In the genomic region with DNA sequence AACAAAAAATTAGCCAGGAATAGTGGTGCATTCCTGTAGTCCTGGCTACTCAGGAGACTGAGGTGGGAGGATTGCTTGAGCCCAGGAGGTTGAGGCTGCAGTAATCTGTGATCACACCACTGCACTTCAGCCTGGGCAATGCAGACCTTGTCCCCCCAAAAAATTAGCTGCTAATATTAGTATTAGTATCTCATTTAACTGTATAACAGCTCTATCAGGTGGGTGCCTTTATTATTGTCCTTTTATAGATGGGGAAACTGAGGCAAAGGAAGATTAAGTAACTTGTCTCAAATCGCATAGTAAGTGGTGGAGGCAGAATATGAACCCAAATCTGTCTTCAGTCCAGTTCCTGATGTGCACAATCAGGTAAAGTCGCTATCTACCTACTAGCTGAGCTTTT, we compare ENCODE assay signal across 31 cellular contexts.
DNase-seq lines count a peak whose midpoint lies in the region; ATAC-seq and TF ChIP-seq lines count a peak whose summit lies in the region.
"Had no signal": no experiment of that assay in that cellular context is flagged by ENCODE, and none has a peak within 500 bp of the region (broad histone marks: within the 10 kb centered on the region; RNA-seq: fewer than 3 reads in every experiment).

No MANE protein-coding gene starts in this region.

- peaks cover 16% of the 10 kb centered on the region; the same call in 1 of the 2 replicates for H3F3A ChIP-seq in Loucy (ENCODE audit: low read depth)

- H3K9ac ChIP-seq in Loucy (ENCODE audit: low read depth, low read length, poor library complexity, severe bottlenecking) = peak overlapping the region; percentile 61
- H3K9ac ChIP-seq: BLaER1; BLaER1 treated with 17β-estradiol and CSF1 and Interleukin-3, amounts not matched to agents 10 nM and 100 nM had no signal

- H3K27me3 ChIP-seq in Loucy (ENCODE audit: insufficient read depth, low read length, poor library complexity, severe bottlenecking) (no peaks in the 10 kb centered on the region), foreskin keratinocyte (peaks cover 2% of the 10 kb centered on the region)
- H3K27me3 ChIP-seq: BLaER1; BLaER1 treated with 17β-estradiol and CSF1 and Interleukin-3, amounts not matched to agents 10 nM and 100 nM had no signal

- no peaks in the 10 kb centered on the region for H3K79me2 ChIP-seq in Loucy (ENCODE audit: insufficient read depth, low read length)

- POLR2A ChIA-PET in HEK293 (lab: Yijun Ruan, JAX) = no interaction called here

- peak overlapping the region; percentile 53 for H3K4me2 ChIP-seq in Loucy (ENCODE audit: low read depth, low read length, poor library complexity, severe bottlenecking)
- H3K4me2 ChIP-seq: A549, BLaER1 had no signal

- no peaks in the 10 kb centered on the region for H3K9me3 ChIP-seq in HEK293 (ENCODE audit: control insufficient read depth, insufficient read depth, low read depth, low read length)
- H3K9me3 ChIP-seq in Loucy (ENCODE audit: insufficient read depth, low read depth, low read length) = no peaks in the 10 kb centered on the region
- H3K9me3 ChIP-seq: A549; BE2C; BLaER1; BLaER1 treated with 17β-estradiol and CSF1 and Interleukin-3, amounts not matched to agents 10 nM and 100 nM; Caco-2 had no signal

- no peak for ATAC-seq in foreskin keratinocyte
- no peak for ATAC-seq in GM21423 (IDR thresholded peaks at IDR 0.05; ENCODE audit: unreplicated experiment)
- ATAC-seq: A549; CD8-positive, alpha-beta T cell had no signal

- H3K27ac ChIP-seq in HEK293 (ENCODE audit: extremely low read depth, low read depth, low read length) (no peak overlapping the region), foreskin keratinocyte (peak overlapping the region; percentile 88)
- H3K27ac ChIP-seq: 22Rv1, A549, BLaER1, C4-2B had no signal

- no peaks in the 10 kb centered on the region for H4K20me1 ChIP-seq in Loucy (ENCODE audit: insufficient read depth, low read length, poor library complexity, severe bottlenecking)
- H4K20me1 ChIP-seq: BLaER1; BLaER1 treated with 17β-estradiol and CSF1 and Interleukin-3, amounts not matched to agents 10 nM and 100 nM had no signal

- no peaks in the 10 kb centered on the region; the same call in 1 of the 2 replicates for H3K9me2 ChIP-seq in Loucy (replicated peaks; ENCODE audit: low read depth, low read length)

- TF ChIP-seq CTCF in HEK293 (tag by site-specific recombination; IDR thresholded peaks at IDR 0.05) (no peak), Loucy (conservative IDR thresholded peaks at IDR 0.05; ENCODE audit: low read length) (no peak), foreskin keratinocyte (conservative IDR thresholded peaks at IDR 0.05) (no peak)

- no peak overlapping the region for H2AFZ ChIP-seq in Loucy (ENCODE audit: low read length)

- DNase-seq in foreskin keratinocyte = no peak
- no peak for DNase-seq in stimulated activated naive CD4-positive, alpha-beta T cell (lab: John Stamatoyannopoulos, UW)
- DNase-seq in NCI-H1436 treated with DMSO at 0.1 percent for 48 hours (lab: John Stamatoyannopoulos, UW) = no peak
- DNase-seq: 8988T; ACHN; AML-193; BE2C; C1 segment of cervical spinal cord; Caco-2; Calu3; CD4-positive, alpha-beta memory T cell; CD4-positive, alpha-beta T cell; CD4-positive, CD25-positive, alpha-beta regulatory T cell; CD8-positive, alpha-beta memory T cell; CD8-positive, alpha-beta T cell; COR-L47; DMS 273 treated with DMSO at 0.1 percent for 48 hours; DMS153; DMS53; DMS79; DMS79 treated with DMSO at 0.1 percent for 48 hours; DND-41; EL had no signal

- no peaks in the 10 kb centered on the region for H3K36me3 ChIP-seq in HEK293 (ENCODE audit: control insufficient read depth in 2 of 2, insufficient read depth in 1 of 2, low read length in 2 of 2)
- H3K36me3 ChIP-seq in Loucy (ENCODE audit: insufficient read depth, low read length) = no peaks in the 10 kb centered on the region
- H3K36me3 ChIP-seq: BE2C; BLaER1; BLaER1 treated with 17β-estradiol and CSF1 and Interleukin-3, amounts not matched to agents 10 nM and 100 nM had no signal

- CTCF ChIA-PET in HEK293 (lab: Yijun Ruan, JAX) = interaction anchor here (0.9 to 1.4 kb wide), 4 partner anchors 85 to 104 kb away, joined by 3 to 4 read pairs (median 4); no protein-coding TSS in a partner anchor

- H3K4me1 ChIP-seq in HEK293 (ENCODE audit: control insufficient read depth, insufficient read depth, low read length) (0 out of 2 replicates have a peak, but pooled peaks cover 2% of the 10 kb centered on the region), Loucy (ENCODE audit: insufficient read depth, low read length, poor library complexity, severe bottlenecking) (peaks cover 55% of the 10 kb centered on the region), foreskin keratinocyte (peaks cover 19% of the 10 kb centered on the region)
- H3K4me1 ChIP-seq: BE2C, Caco-2 had no signal

- H3K4me3 ChIP-seq in HEK293 (ENCODE audit: low read depth, low read length) (no peak overlapping the region), Loucy (ENCODE audit: low read length, poor library complexity, severe bottlenecking) (peak overlapping the region; percentile 5)
- H3K4me3 ChIP-seq: A549; BLaER1; BLaER1 treated with 17β-estradiol and CSF1 and Interleukin-3, amounts not matched to agents 10 nM and 100 nM had no signal

TF ChIP-seq in HEK293, 187 proteins besides CTCF, POLR2A, EP300 and RAD21:
- TF ChIP-seq ZNF777 (tag by site-specific recombination; IDR thresholded peaks at IDR 0.05; ENCODE audit: borderline replicate concordance) (no peak), ZNF664 (tag by site-specific recombination; IDR thresholded peaks at IDR 0.05) (peak; percentile 92), ZNF248 (tag by site-specific recombination; IDR thresholded peaks at IDR 0.05) (no peak)
